Comparison of ENCODE assay signal across 9 cellular contexts in the genomic region with DNA sequence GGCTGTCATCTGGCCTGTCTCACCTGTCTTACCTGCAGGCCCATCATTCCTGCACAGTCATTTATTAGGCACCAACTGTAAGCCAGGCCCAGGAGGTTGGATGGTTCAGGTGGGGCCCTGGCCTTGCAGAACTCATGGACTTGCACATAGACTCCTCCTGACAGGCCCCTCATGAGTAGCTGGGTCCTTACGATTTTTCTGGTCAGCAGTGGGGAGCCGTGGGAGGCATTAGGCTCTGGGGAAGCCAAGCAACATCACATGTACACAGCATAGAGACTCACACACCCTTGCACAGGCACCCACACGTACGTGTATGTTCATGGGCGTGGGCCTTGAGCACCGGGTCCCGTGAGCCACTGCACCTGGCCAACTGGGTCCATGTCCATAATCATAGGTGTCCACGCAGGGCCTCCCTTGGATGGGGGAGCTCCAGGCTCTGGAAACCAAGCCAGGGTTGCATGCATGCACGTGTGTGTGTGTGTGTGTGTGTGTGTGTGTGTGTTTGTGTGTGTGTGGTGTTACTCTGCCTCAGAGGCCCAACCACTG. TPM values are rescaled to one million over a fixed set of nuclear protein-coding genes. Genes with fewer than 3 reads are reported as not detected.
DNase-seq lines count a peak whose midpoint lies in the region; ATAC-seq and TF ChIP-seq lines count a peak whose summit lies in the region.
"Had no signal": no experiment of that assay in that cellular context is flagged by ENCODE, and none has a peak within 500 bp of the region (broad histone marks: within the 10 kb centered on the region; RNA-seq: fewer than 3 reads in every experiment).

No MANE protein-coding gene starts in this region.

- no peaks in the 10 kb centered on the region for H3K9me3 ChIP-seq in CD4-positive, CD25-positive, alpha-beta regulatory T cell (ENCODE audit: control insufficient read depth in 2 of 2, low read length in 2 of 2)
- no peaks in the 10 kb centered on the region for H3K9me3 ChIP-seq in lower lobe of right lung

- H3K4me1 ChIP-seq in CD4-positive, CD25-positive, alpha-beta regulatory T cell (ENCODE audit: control insufficient read depth, insufficient read depth, low read length, poor library complexity, severe bottlenecking): peaks cover 73% of the 10 kb centered on the region
- peaks cover 62% of the 10 kb centered on the region for H3K4me1 ChIP-seq in lower lobe of right lung

- peak overlapping the region; percentile 76 to 98 (median 91) for H3K27ac Mint-ChIP-seq in CD4-positive, CD25-positive, alpha-beta regulatory T cell
- H3K27ac Mint-ChIP-seq in T-helper 2 cell treated with Interferon-gamma antibody and Interleukin-4, amounts not matched to agents 5 μg/mL and 100 μg/mL, for 36 hours: peak overlapping the region; percentile 97

- H3K9me3 Mint-ChIP-seq in CD4-positive, CD25-positive, alpha-beta regulatory T cell: no peaks in the 10 kb centered on the region
- H3K9me3 Mint-ChIP-seq in T-helper 2 cell treated with Interferon-gamma antibody and Interleukin-4, amounts not matched to agents 5 μg/mL and 100 μg/mL, for 36 hours: no peaks in the 10 kb centered on the region

- no peaks in the 10 kb centered on the region for H3K36me3 ChIP-seq in CD4-positive, CD25-positive, alpha-beta regulatory T cell (ENCODE audit: control insufficient read depth, insufficient read depth, low read length)
- no peaks in the 10 kb centered on the region for H3K36me3 ChIP-seq in lower lobe of right lung

- H3K4me3 Mint-ChIP-seq in CD4-positive, CD25-positive, alpha-beta regulatory T cell: peak overlapping the region; percentile 70 to 83 (median 74)
- peak overlapping the region; percentile 74 for H3K4me3 Mint-ChIP-seq in T-helper 2 cell treated with Interferon-gamma antibody and Interleukin-4, amounts not matched to agents 5 μg/mL and 100 μg/mL, for 36 hours

- no peak for TF ChIP-seq CTCF in lower lobe of right lung (IDR thresholded peaks at IDR 0.05)

- DNase-seq in CD4-positive, CD25-positive, alpha-beta regulatory T cell: peak in 1 of 3 donors; percentile 76
- DNase-seq in T-helper 2 cell treated with Interferon-gamma antibody and Interleukin-4, amounts not matched to agents 5 μg/mL and 100 μg/mL, for 36 hours (ENCODE audit: low spot score): no peak
- DNase-seq in lower lobe of right lung (no peak), COLO668 (lab: John Stamatoyannopoulos, UW; ENCODE audit: unreplicated experiment) (no peak), NCI-H526 (lab: John Stamatoyannopoulos, UW) (no peak)
- DNase-seq: DMS79 had no signal

- peaks cover 7 to 95% (median 41%) of the 10 kb centered on the region in 4 donors for H3K4me1 Mint-ChIP-seq in CD4-positive, CD25-positive, alpha-beta regulatory T cell
- H3K4me1 Mint-ChIP-seq in T-helper 2 cell treated with Interferon-gamma antibody and Interleukin-4, amounts not matched to agents 5 μg/mL and 100 μg/mL, for 36 hours (ENCODE audit: low read depth): peaks cover 81% of the 10 kb centered on the region

- H3K4me3 ChIP-seq in CD4-positive, CD25-positive, alpha-beta regulatory T cell (ENCODE audit: low read depth, low read length): peak overlapping the region; percentile 68
- H3K4me3 ChIP-seq in lower lobe of right lung: no peak overlapping the region

- no peaks in the 10 kb centered on the region for H3K27me3 Mint-ChIP-seq in CD4-positive, CD25-positive, alpha-beta regulatory T cell
- H3K27me3 Mint-ChIP-seq in T-helper 2 cell treated with Interferon-gamma antibody and Interleukin-4, amounts not matched to agents 5 μg/mL and 100 μg/mL, for 36 hours (ENCODE audit: low read depth): no peaks in the 10 kb centered on the region

- ATAC-seq in CD4-positive, CD25-positive, alpha-beta regulatory T cell (ENCODE audit: low read depth in 2 of 2): peak; percentile 27 to 31
- ATAC-seq in GM21526 (IDR thresholded peaks at IDR 0.05; ENCODE audit: low FRiP score, unreplicated experiment): peak; percentile 7
- ATAC-seq in lower lobe of right lung: peak; percentile 4 to 5
- no peak for ATAC-seq in HG02870 (IDR thresholded peaks at IDR 0.05; ENCODE audit: unreplicated experiment)
- no peak for ATAC-seq in HG03175 (IDR thresholded peaks at IDR 0.05; ENCODE audit: unreplicated experiment)

- H3K27ac ChIP-seq in CD4-positive, CD25-positive, alpha-beta regulatory T cell (ENCODE audit: insufficient read depth, low read length, poor library complexity, severe bottlenecking): peak overlapping the region; percentile 90
- peak overlapping the region; percentile 86 for H3K27ac ChIP-seq in lower lobe of right lung

- intact Hi-C loops in lower lobe of right lung (cut with DNase I): no loop called here

- H3K27me3 ChIP-seq in CD4-positive, CD25-positive, alpha-beta regulatory T cell (ENCODE audit: control insufficient read depth, insufficient read depth, low read length): no peaks in the 10 kb centered on the region
- no peaks in the 10 kb centered on the region for H3K27me3 ChIP-seq in lower lobe of right lung (ENCODE audit: low read depth)

- H3K36me3 Mint-ChIP-seq in CD4-positive, CD25-positive, alpha-beta regulatory T cell: no peaks in the 10 kb centered on the region
- H3K36me3 Mint-ChIP-seq in T-helper 2 cell treated with Interferon-gamma antibody and Interleukin-4, amounts not matched to agents 5 μg/mL and 100 μg/mL, for 36 hours (ENCODE audit: low read depth): peaks cover 28% of the 10 kb centered on the region

RNA-seq across cellular contexts. Expression of gene CISH, which starts 20.3 kb away (rescaled TPM):
- total RNA-seq in CD4-positive, CD25-positive, alpha-beta regulatory T cell: 23.4 TPM
- polyA plus RNA-seq in CD4-positive, CD25-positive, alpha-beta regulatory T cell: 10 to 100 TPM; 40.5 to 66.7 (median 58.5) TPM
- 48.8 TPM for total RNA-seq in lower lobe of right lung

RNA-seq across cellular contexts. Expression of gene HEMK1, which starts 21.9 kb away (rescaled TPM):
- 21.1 TPM for total RNA-seq in CD4-positive, CD25-positive, alpha-beta regulatory T cell
- 10 to 100 TPM; 18.5 to 24.9 (median 23.1) TPM for polyA plus RNA-seq in CD4-positive, CD25-positive, alpha-beta regulatory T cell
- 28.4 TPM for total RNA-seq in lower lobe of right lung

RNA-seq across cellular contexts. Expression of gene C3orf18, which starts 23.7 kb away (rescaled TPM):
- 8.7 TPM for total RNA-seq in CD4-positive, CD25-positive, alpha-beta regulatory T cell
- 10 to 100 TPM in 2 of 4 donors, 1 to 10 TPM in 2; 7.4 to 11.9 (median 10.6) TPM for polyA plus RNA-seq in CD4-positive, CD25-positive, alpha-beta regulatory T cell
- total RNA-seq in lower lobe of right lung: 6.7 TPM

RNA-seq across cellular contexts. Expression of gene MAPKAPK3, which starts 25.7 kb away (rescaled TPM):
- 42.9 TPM for total RNA-seq in CD4-positive, CD25-positive, alpha-beta regulatory T cell
- 10 to 100 TPM; 47.0 to 52.9 (median 49.5) TPM for polyA plus RNA-seq in CD4-positive, CD25-positive, alpha-beta regulatory T cell
- total RNA-seq in lower lobe of right lung: 68.6 TPM

Comparison
In these comparisons a context has a peak if more than half of its experiments do, and no peak if none do; other contexts are left out.
1. ATAC-seq: peak in CD4-positive, CD25-positive, alpha-beta regulatory T cell (2 of 2), GM21526 (single experiment) and lower lobe of right lung (2 of 2); none in HG02870 (single experiment) and HG03175 (single experiment).